ENCODE assay signal across 11 cellular contexts in genomic region chr6:111843347-111844147, GRCh38. TPM values are rescaled to one million over a fixed set of nuclear protein-coding genes. Genes with fewer than 3 reads are reported as not detected.
DNase-seq lines count a peak whose midpoint lies in the region; ATAC-seq, FAIRE-seq and TF ChIP-seq lines count a peak whose summit lies in the region.
"Had no signal": no experiment of that assay in that cellular context is flagged by ENCODE, and none has a peak within 500 bp of the region (broad histone marks: within the 10 kb centered on the region; RNA-seq: fewer than 3 reads in every experiment).

No MANE protein-coding gene starts in this region.

- TF ChIP-seq RAD21 in HepG2 (CRISPR knock-in tag; IDR thresholded peaks at IDR 0.05) = no peak

- H3K79me2 ChIP-seq in HepG2 (ENCODE audit: insufficient read depth, low read length) = no peaks in the 10 kb centered on the region

- no peaks in the 10 kb centered on the region for H3K27me3 Mint-ChIP-seq in activated T-cell treated with anti-CD3 and anti-CD28 coated beads, Interleukin-2, amount 50 U/mL, for 24 hours
- H3K27me3 Mint-ChIP-seq in activated T-helper 1 cell treated with anti-CD3 and anti-CD28 coated beads, Interleukin-12 subunit alpha, Interleukin-12 subunit beta, Interleukin-2, Interleukin-4 antibody, amounts not matched to agents 30 ng/mL and 10 ng/mL and 1 ng/mL, durations not matched to agents 14 hours and 24 hours and 36 hours (ENCODE audit: insufficient read depth) = no peaks in the 10 kb centered on the region

- H2AFZ ChIP-seq in HepG2 (ENCODE audit: low read length) = no peak overlapping the region

- FAIRE-seq in HepG2 (lab: Jason Lieb, UNC) = peak; percentile 54
- FAIRE-seq: A549 had no signal

- peak overlapping the region in 2 of 3 experiments; percentile 13 to 18; a peak in 3 of 6 replicates for H3K4me3 ChIP-seq in HepG2 (replicated peaks in 1 of 3; ENCODE audit: insufficient read depth in 1 of 3, low read depth in 2 of 3, low read length in 3 of 3)
- no peak overlapping the region for H3K4me3 ChIP-seq in upper lobe of right lung
- H3K4me3 ChIP-seq: A549 had no signal

- H3K4me2 ChIP-seq in HepG2 (ENCODE audit: low read depth, low read length) = peak overlapping the region; percentile 62
- H3K4me2 ChIP-seq: A549 had no signal

- H3K9ac ChIP-seq in HepG2 (ENCODE audit: insufficient read depth, low read depth, low read length) = peak overlapping the region; percentile 25; the same call in 1 of the 2 replicates

- no peaks in the 10 kb centered on the region for H3K36me3 ChIP-seq in HepG2 (replicated peaks in 1 of 2; ENCODE audit: control insufficient read depth in 1 of 2, insufficient read depth in 2 of 2, low read length in 2 of 2)
- H3K36me3 ChIP-seq in upper lobe of right lung = peaks cover 3% of the 10 kb centered on the region

- CTCF ChIA-PET in HepG2 (lab: Yijun Ruan, JAX; ENCODE audit: low intra/inter-chr PET ratio, low total read pairs) = no interaction called here

- POLR2A ChIA-PET in HepG2 (lab: Yijun Ruan, JAX) = interaction anchor here (1.6 kb wide), 1 partner anchor 50 kb away, joined by 5 read pairs; no protein-coding TSS in a partner anchor

- H3K27ac ChIP-seq in HepG2 (ENCODE audit: extremely low read length, insufficient read depth, low read length) (peak overlapping the region; percentile 38), upper lobe of right lung (peak overlapping the region; percentile 40)
- H3K27ac ChIP-seq: A549 had no signal

- 4% methylated on average over 7 of the region's 7 CpGs for WGBS in HepG2 (ENCODE audit: low lambda C conversion rate)

- peak; percentile 89 for ATAC-seq in HepG2
- peak; percentile 51 for ATAC-seq in upper lobe of right lung
- no peak for ATAC-seq in HG03097 (IDR thresholded peaks at IDR 0.05; ENCODE audit: low FRiP score, unreplicated experiment)
- ATAC-seq: A549 had no signal

- H3K9me3 ChIP-seq in HepG2 (ENCODE audit: low read length) = no peaks in the 10 kb centered on the region
- no peaks in the 10 kb centered on the region for H3K9me3 ChIP-seq in upper lobe of right lung
- H3K9me3 ChIP-seq: A549 had no signal

- no peaks in the 10 kb centered on the region for H3K4me1 Mint-ChIP-seq in activated T-cell treated with anti-CD3 and anti-CD28 coated beads, Interleukin-2, amount 50 U/mL, for 24 hours (ENCODE audit: low read depth)
- H3K4me1 Mint-ChIP-seq in activated T-helper 1 cell treated with anti-CD3 and anti-CD28 coated beads, Interleukin-12 subunit alpha, Interleukin-12 subunit beta, Interleukin-2, Interleukin-4 antibody, amounts not matched to agents 30 ng/mL and 10 ng/mL and 1 ng/mL, durations not matched to agents 14 hours and 24 hours and 36 hours (ENCODE audit: low read depth) = peaks cover 10% of the 10 kb centered on the region

- DNase-seq in activated T-cell treated with anti-CD3 and anti-CD28 coated beads for 1 hour (ENCODE audit: low read depth) (peak; percentile 45), HepG2 (ENCODE audit: low spot score) (peak; percentile 49), upper lobe of right lung (no peak), NCI-H1436 treated with DMSO at 0.1 percent for 48 hours (lab: John Stamatoyannopoulos, UW) (no peak), A172 (ENCODE audit: low spot score) (no peak)
- no peak for DNase-seq in activated T-cell treated with anti-CD3 and anti-CD28 coated beads, Interleukin-2, amount 50 U/mL, for 24 hours
- DNase-seq in activated T-helper 1 cell treated with anti-CD3 and anti-CD28 coated beads, Interleukin-12 subunit alpha, Interleukin-12 subunit beta, Interleukin-2, Interleukin-4 antibody, amounts not matched to agents 30 ng/mL and 10 ng/mL and 1 ng/mL, durations not matched to agents 14 hours and 24 hours and 36 hours (ENCODE audit: low spot score) = peak; percentile 46
- DNase-seq: islet precursor cell, NCI-H1694 had no signal

- H3K9me3 Mint-ChIP-seq in activated T-cell treated with anti-CD3 and anti-CD28 coated beads, Interleukin-2, amount 50 U/mL, for 24 hours = no peaks in the 10 kb centered on the region
- no peaks in the 10 kb centered on the region for H3K9me3 Mint-ChIP-seq in activated T-helper 1 cell treated with anti-CD3 and anti-CD28 coated beads, Interleukin-12 subunit alpha, Interleukin-12 subunit beta, Interleukin-2, Interleukin-4 antibody, amounts not matched to agents 30 ng/mL and 10 ng/mL and 1 ng/mL, durations not matched to agents 14 hours and 24 hours and 36 hours

- no TSS peak for BruUV-seq in HepG2 (replicated peaks; lab: Mats Ljungman, UMichigan)

- no peak overlapping the region for H3K27ac Mint-ChIP-seq in activated T-cell treated with anti-CD3 and anti-CD28 coated beads, Interleukin-2, amount 50 U/mL, for 24 hours
- no peak overlapping the region for H3K27ac Mint-ChIP-seq in activated T-helper 1 cell treated with anti-CD3 and anti-CD28 coated beads, Interleukin-12 subunit alpha, Interleukin-12 subunit beta, Interleukin-2, Interleukin-4 antibody, amounts not matched to agents 30 ng/mL and 10 ng/mL and 1 ng/mL, durations not matched to agents 14 hours and 24 hours and 36 hours

- intact Hi-C loops in activated T-helper 1 cell treated with anti-CD3 and anti-CD28 coated beads, Interleukin-12 subunit alpha, Interleukin-12 subunit beta, Interleukin-2, Interleukin-4 antibody, amounts not matched to agents 30 ng/mL and 10 ng/mL and 1 ng/mL, durations not matched to agents 14 hours and 24 hours and 36 hours (cut with micrococcal nuclease) = no loop called here
- intact Hi-C loops in HepG2 (cut with micrococcal nuclease; ENCODE audit: unreplicated experiment) (loop anchor here (1.0 to 5.0 kb wide), 3 partner anchors 28 to 123 kb away; no protein-coding TSS in a partner anchor), upper lobe of right lung (cut with DNase I) (no loop called here)

- H3K27me3 ChIP-seq in HepG2 (ENCODE audit: control insufficient read depth in 1 of 2, insufficient read depth in 2 of 2, low read length in 2 of 2) = no peaks in the 10 kb centered on the region
- H3K27me3 ChIP-seq in upper lobe of right lung = no peaks in the 10 kb centered on the region

- no peak for TF ChIP-seq POLR2A in HepG2 (IDR thresholded peaks at IDR 0.05; ENCODE audit: insufficient read depth in 1 of 2, low read depth in 2 of 2, low read length in 2 of 2)

- TF ChIP-seq CTCF in HepG2 (CRISPR knock-in tag; IDR thresholded peaks at IDR 0.05) (no peak), upper lobe of right lung (IDR thresholded peaks at IDR 0.05) (no peak)

- H4K20me1 ChIP-seq in HepG2 (ENCODE audit: insufficient read depth, low read length) = no peaks in the 10 kb centered on the region

- H3K36me3 Mint-ChIP-seq in activated T-cell treated with anti-CD3 and anti-CD28 coated beads, Interleukin-2, amount 50 U/mL, for 24 hours (ENCODE audit: low read depth) = peaks cover 40% of the 10 kb centered on the region
- peaks cover 34% of the 10 kb centered on the region for H3K36me3 Mint-ChIP-seq in activated T-helper 1 cell treated with anti-CD3 and anti-CD28 coated beads, Interleukin-12 subunit alpha, Interleukin-12 subunit beta, Interleukin-2, Interleukin-4 antibody, amounts not matched to agents 30 ng/mL and 10 ng/mL and 1 ng/mL, durations not matched to agents 14 hours and 24 hours and 36 hours (ENCODE audit: low read depth)

- H3K4me3 Mint-ChIP-seq in activated T-cell treated with anti-CD3 and anti-CD28 coated beads, Interleukin-2, amount 50 U/mL, for 24 hours = no peak overlapping the region
- H3K4me3 Mint-ChIP-seq in activated T-helper 1 cell treated with anti-CD3 and anti-CD28 coated beads, Interleukin-12 subunit alpha, Interleukin-12 subunit beta, Interleukin-2, Interleukin-4 antibody, amounts not matched to agents 30 ng/mL and 10 ng/mL and 1 ng/mL, durations not matched to agents 14 hours and 24 hours and 36 hours = no peak overlapping the region

- H3K4me1 ChIP-seq in HepG2 (ENCODE audit: insufficient read depth, low read length) = peaks cover 53% of the 10 kb centered on the region
- peaks cover 45% of the 10 kb centered on the region for H3K4me1 ChIP-seq in upper lobe of right lung
- H3K4me1 ChIP-seq: A549 had no signal

- in situ Hi-C loops in HepG2 (cut with HindIII; ENCODE audit: extremely low pct_ligation_motif_present, low pct_unique_long_range_greater_than_20kb) = no loop called here

- TF ChIP-seq EP300 in HepG2 (IDR thresholded peaks at IDR 0.05; ENCODE audit: low read depth in 2 of 2, low read length in 2 of 2) (no peak), HepG2 (CRISPR knock-in tag; IDR thresholded peaks at IDR 0.05; ENCODE audit: borderline replicate concordance) (no peak)

TF ChIP-seq in HepG2, 621 proteins besides CTCF, POLR2A, EP300 and RAD21 (continues in another document):
- TF ChIP-seq ZKSCAN1 (IDR thresholded peaks at IDR 0.05; ENCODE audit: low read length) = peak; percentile 88
- TF ChIP-seq NFIC (IDR thresholded peaks at IDR 0.05; ENCODE audit: low read length) = no peak
- peak; percentile 95 for TF ChIP-seq ZNF816 (CRISPR knock-in tag; IDR thresholded peaks at IDR 0.05; ENCODE audit: borderline replicate concordance)

RNA-seq across cellular contexts. Expression of gene FYN, which starts 29.7 kb away (rescaled TPM):
- total RNA-seq in activated T-helper 1 cell treated with anti-CD3 and anti-CD28 coated beads, Interleukin-12 subunit alpha, Interleukin-12 subunit beta, Interleukin-2, Interleukin-4 antibody, amounts not matched to agents 30 ng/mL and 10 ng/mL and 1 ng/mL, durations not matched to agents 14 hours and 24 hours and 36 hours = 347 and 355 TPM in 2 replicates
- total RNA-seq in HepG2 (2016; rRNA removed; fragmentation: Illumina TruSeq; extraction: Trizol) = 14.6 and 15.5 TPM in 2 replicates
- 3.6 and 4.1 TPM in 2 replicates for total RNA-seq in HepG2 (2016; cell fraction: cytosol; rRNA removed; fragmentation: Illumina TruSeq; extraction: Trizol; ENCODE audit: low read depth)
- total RNA-seq in HepG2 (2016; cell fraction: insoluble cytoplasmic fraction; rRNA removed; fragmentation: Illumina TruSeq; extraction: Trizol) = 13.7 and 16.0 TPM in 2 replicates
- 11.6 and 12.0 TPM in 2 replicates for total RNA-seq in HepG2 (2016; cell fraction: membrane; rRNA removed; fragmentation: Illumina TruSeq; extraction: Trizol)
- 17.8 and 19.2 TPM in 2 replicates for total RNA-seq in HepG2 (2016; cell fraction: nucleus; rRNA removed; fragmentation: Illumina TruSeq; extraction: Trizol)
- polyA plus RNA-seq in HepG2 (2011; rRNA removed) = 22.6 and 24.6 TPM in 2 replicates
- 16.8 and 28.6 TPM in 2 replicates for polyA plus RNA-seq in HepG2 (2011; cell fraction: cytosol; rRNA removed)
- polyA plus RNA-seq in HepG2 (2011; cell fraction: nucleus; rRNA removed) = 31.3 and 40.2 TPM in 2 replicates
- polyA plus RNA-seq in HepG2 (2012) = 22.4 and 23.4 TPM in 2 replicates
- 3.4 and 3.5 TPM in 2 replicates for polyA plus RNA-seq in HepG2 (2016; cell fraction: cytosol; fragmentation: Illumina TruSeq; extraction: Trizol; ENCODE audit: low read depth)
- 18.8 and 20.1 TPM in 2 replicates for polyA plus RNA-seq in HepG2 (2016; cell fraction: insoluble cytoplasmic fraction; fragmentation: Illumina TruSeq; extraction: Trizol; ENCODE audit: low read depth)
- polyA plus RNA-seq in HepG2 (2016; cell fraction: membrane; fragmentation: Illumina TruSeq; extraction: Trizol; ENCODE audit: low read depth) = 10.6 and 11.8 TPM in 2 replicates
- 17.9 and 20.2 TPM in 2 replicates for polyA plus RNA-seq in HepG2 (2016; cell fraction: nucleus; fragmentation: Illumina TruSeq; extraction: Trizol; ENCODE audit: insufficient read depth, low read depth)
- polyA minus RNA-seq in HepG2 (2011; rRNA and poly(A)+ RNA removed; ENCODE audit: low replicate concordance) = 37.8 and 75.6 TPM in 2 replicates
- polyA minus RNA-seq in HepG2 (2011; cell fraction: cytosol; rRNA and poly(A)+ RNA removed) = 19.1 and 20.6 TPM in 2 replicates
- 45.1 and 62.6 TPM in 2 replicates for polyA minus RNA-seq in HepG2 (2011; cell fraction: nucleus; rRNA and poly(A)+ RNA removed)
- total RNA-seq in upper lobe of right lung = 115 TPM
- total RNA-seq in A172 (2014; rRNA removed; shearing (Covaris generic)) = 26.0 and 26.6 TPM in 2 replicates

Comparison
In these comparisons a context has a peak if more than half of its experiments do, and no peak if none do; other contexts are left out.
1. DNase-seq: peak in activated T-cell treated with anti-CD3 and anti-CD28 coated beads for 1 hour (single experiment), activated T-helper 1 cell treated with anti-CD3 and anti-CD28 coated beads, Interleukin-12 subunit alpha, Interleukin-12 subunit beta, Interleukin-2, Interleukin-4 antibody, amounts not matched to agents 30 ng/mL and 10 ng/mL and 1 ng/mL, durations not matched to agents 14 hours and 24 hours and 36 hours (single experiment) and HepG2 (single experiment); none in activated T-cell treated with anti-CD3 and anti-CD28 coated beads, Interleukin-2, amount 50 U/mL, for 24 hours (single experiment), upper lobe of right lung (single experiment), NCI-H1436 treated with DMSO at 0.1 percent for 48 hours (single experiment) and A172 (single experiment).